ENCODE assay signal across 14 cellular contexts in the genomic region with DNA sequence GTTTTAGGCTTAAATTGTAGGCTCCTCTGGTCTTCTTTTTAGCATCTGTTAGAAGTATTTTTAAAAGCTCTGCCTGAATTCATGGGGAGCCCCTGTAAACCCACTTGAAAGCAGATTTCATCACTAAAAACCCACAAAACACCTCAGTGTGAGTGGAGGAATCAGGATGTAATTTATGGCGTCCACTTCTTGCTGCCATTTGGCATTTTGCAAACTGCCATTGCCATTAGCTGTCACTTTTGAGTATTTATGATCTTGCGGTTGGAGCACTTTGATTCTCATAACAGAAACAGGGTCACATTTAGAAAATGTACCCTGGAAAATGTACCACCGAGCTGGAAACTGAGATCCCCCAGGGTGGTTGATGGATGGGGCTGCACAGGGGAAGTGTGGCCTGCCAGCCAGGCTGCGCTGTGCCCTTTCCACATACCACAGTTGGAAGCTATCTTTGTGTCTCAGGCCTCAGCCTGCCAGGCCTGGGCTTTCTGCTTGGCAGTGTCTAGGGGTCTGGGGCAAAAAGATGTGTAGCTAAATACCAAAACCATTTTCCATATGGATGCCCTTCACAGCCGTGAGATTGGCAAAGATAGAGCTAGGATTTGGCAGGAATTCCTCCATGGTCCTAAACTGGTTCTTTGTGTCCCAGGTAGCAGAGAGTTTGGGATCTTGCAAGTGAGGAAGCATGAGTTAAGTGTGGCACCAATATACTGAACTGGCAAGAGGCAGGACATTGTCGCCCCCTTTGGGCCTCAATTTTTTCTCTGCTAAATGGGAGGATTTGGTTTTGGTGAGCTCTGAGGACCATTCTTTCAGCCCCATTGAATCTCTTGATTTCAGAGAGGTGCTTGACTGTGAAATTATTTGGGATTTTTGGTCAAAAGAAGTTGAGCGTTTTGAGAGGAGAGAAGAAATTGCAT. TPM values are rescaled to one million over a fixed set of nuclear protein-coding genes. Genes with fewer than 3 reads are reported as not detected.
DNase-seq lines count a peak whose midpoint lies in the region; ATAC-seq and TF ChIP-seq lines count a peak whose summit lies in the region.
"Had no signal": no experiment of that assay in that cellular context is flagged by ENCODE, and none has a peak within 500 bp of the region (broad histone marks: within the 10 kb centered on the region; RNA-seq: fewer than 3 reads in every experiment).

No MANE protein-coding gene starts in this region.

- CTCF ChIA-PET in activated B cell treated with CpG ODN at 0.5 μM for 24 hours (lab: Charles Lee): interaction anchor here (0.7 to 1.3 kb wide), 3 partner anchors 44 to 164 kb away, joined by 3 to 6 read pairs (median 3); partner anchors contain the start of gene GALNT10

- peak; percentile 32 to 39 for ATAC-seq in activated naive CD4-positive, alpha-beta T cell treated with anti-CD3 and anti-CD28 coated beads, Interleukin-2, amount 50 U/mL, for 72 hours
- ATAC-seq in GM23338: no peak
- no peak for ATAC-seq in activated B cell treated with CpG ODN at 0.5 μM for 24 hours (ENCODE audit: low read depth)
- ATAC-seq in stimulated activated effector memory CD8-positive, alpha-beta T cell treated with anti-CD3 and anti-CD28 coated beads, Interleukin-12 subunit alpha, Interleukin-12 subunit beta, amount 100 ng/mL, for 72 hours: peak; percentile 24
- no peak for ATAC-seq in HG02852 (IDR thresholded peaks at IDR 0.05; ENCODE audit: unreplicated experiment)
- no peak for ATAC-seq in GM19035 (IDR thresholded peaks at IDR 0.05; ENCODE audit: unreplicated experiment)

- no peak overlapping the region for H3K4me2 ChIP-seq in GM23338

- no peaks in the 10 kb centered on the region for H3K9me3 Mint-ChIP-seq in activated naive CD4-positive, alpha-beta T cell treated with anti-CD3 and anti-CD28 coated beads, Interleukin-2, amount 50 U/mL, for 72 hours
- no peaks in the 10 kb centered on the region for H3K9me3 Mint-ChIP-seq in GM23338
- H3K9me3 Mint-ChIP-seq in activated B cell treated with CpG ODN at 0.5 μM for 24 hours: no peaks in the 10 kb centered on the region
- no peaks in the 10 kb centered on the region for H3K9me3 Mint-ChIP-seq in stimulated activated effector memory CD8-positive, alpha-beta T cell treated with anti-CD3 and anti-CD28 coated beads, Interleukin-12 subunit alpha, Interleukin-12 subunit beta, amount 100 ng/mL, for 72 hours

- H3K9me2 ChIP-seq in GM23338 (ENCODE audit: insufficient read depth): no peaks in the 10 kb centered on the region; the same call in 1 of the 2 replicates

- TF ChIP-seq CTCF in GM23338 (conservative IDR thresholded peaks at IDR 0.05; ENCODE audit: low read depth in 2 of 2) (peak; percentile 33 to 60), activated B cell treated with CpG ODN at 0.5 μM for 24 hours (IDR thresholded peaks at IDR 0.05) (no peak)

- H3K36me3 Mint-ChIP-seq in activated naive CD4-positive, alpha-beta T cell treated with anti-CD3 and anti-CD28 coated beads, Interleukin-2, amount 50 U/mL, for 72 hours: peaks cover 0 to 6% of the 10 kb centered on the region in 2 donors
- H3K36me3 Mint-ChIP-seq in GM23338 (ENCODE audit: low read depth): no peaks in the 10 kb centered on the region
- no peaks in the 10 kb centered on the region for H3K36me3 Mint-ChIP-seq in activated B cell treated with CpG ODN at 0.5 μM for 24 hours (ENCODE audit: low read depth)
- no peaks in the 10 kb centered on the region for H3K36me3 Mint-ChIP-seq in stimulated activated effector memory CD8-positive, alpha-beta T cell treated with anti-CD3 and anti-CD28 coated beads, Interleukin-12 subunit alpha, Interleukin-12 subunit beta, amount 100 ng/mL, for 72 hours

- H3F3A ChIP-seq in GM23338 (replicated peaks; ENCODE audit: low read depth): no peaks in the 10 kb centered on the region

- no peak overlapping the region for H3K27ac ChIP-seq in GM23338 (ENCODE audit: low read depth)
- H3K27ac ChIP-seq: VCaP had no signal

- no peaks in the 10 kb centered on the region for H3K27me3 ChIP-seq in GM23338 (ENCODE audit: insufficient read depth)

- no peaks in the 10 kb centered on the region for H3K79me2 ChIP-seq in GM23338 (replicated peaks; ENCODE audit: insufficient read depth)

- DNase-seq in activated naive CD4-positive, alpha-beta T cell treated with anti-CD3 and anti-CD28 coated beads, Interleukin-2, amount 50 U/mL, for 72 hours (ENCODE audit: low spot score in 2 of 2): no peak
- no peak for DNase-seq in activated naive CD4-positive, alpha-beta T cell treated with anti-CD3 and anti-CD28 coated beads, Interleukin-2, amount 50 U/mL, for 16 hours
- DNase-seq in GM23338 (ENCODE audit: low spot score): peak; percentile 19
- no peak for DNase-seq in activated B cell treated with CpG ODN at 0.5 μM for 24 hours
- no peak for DNase-seq in stimulated activated effector memory CD8-positive, alpha-beta T cell treated with anti-CD3 and anti-CD28 coated beads, Interleukin-12 subunit alpha, Interleukin-12 subunit beta, amount 100 ng/mL, for 72 hours (ENCODE audit: low spot score in 2 of 2)
- no peak for DNase-seq in NCI-H82 (lab: John Stamatoyannopoulos, UW)
- DNase-seq: COR-L47, hypothalamus, NCI-H187, NCI-H446, substantia nigra had no signal

- no peak overlapping the region for H3K4me3 Mint-ChIP-seq in GM23338
- no peak overlapping the region for H3K4me3 Mint-ChIP-seq in activated B cell treated with CpG ODN at 0.5 μM for 24 hours
- no peak overlapping the region for H3K4me3 Mint-ChIP-seq in stimulated activated effector memory CD8-positive, alpha-beta T cell treated with anti-CD3 and anti-CD28 coated beads, Interleukin-12 subunit alpha, Interleukin-12 subunit beta, amount 100 ng/mL, for 72 hours

- H2AFZ ChIP-seq in GM23338: no peak overlapping the region

- POLR2A ChIA-PET in activated B cell treated with CpG ODN at 0.5 μM for 24 hours (lab: Charles Lee): interaction anchor here (1.0 to 5.6 kb wide), 2 partner anchors 46 to 198 kb away, joined by 6 to 36 read pairs; partner anchors contain the start of genes FAM114A2, GALNT10 and MFAP3

- no peak overlapping the region for H3K27ac Mint-ChIP-seq in activated naive CD4-positive, alpha-beta T cell treated with anti-CD3 and anti-CD28 coated beads, Interleukin-2, amount 50 U/mL, for 72 hours
- H3K27ac Mint-ChIP-seq in GM23338 (no peak overlapping the region), activated B cell treated with CpG ODN at 0.5 μM for 24 hours (peak overlapping the region; percentile 30)
- H3K27ac Mint-ChIP-seq in stimulated activated effector memory CD8-positive, alpha-beta T cell treated with anti-CD3 and anti-CD28 coated beads, Interleukin-12 subunit alpha, Interleukin-12 subunit beta, amount 100 ng/mL, for 72 hours: peak overlapping the region; percentile 34

- H3K27me3 Mint-ChIP-seq in GM23338 (ENCODE audit: insufficient read depth, low read depth, poor library complexity) (no peaks in the 10 kb centered on the region), activated B cell treated with CpG ODN at 0.5 μM for 24 hours (no peaks in the 10 kb centered on the region)

- H4K20me1 ChIP-seq in GM23338 (replicated peaks; ENCODE audit: insufficient read depth): no peaks in the 10 kb centered on the region

- peaks cover 8% of the 10 kb centered on the region for H3K4me1 ChIP-seq in GM23338 (ENCODE audit: insufficient read depth)

- intact Hi-C loops in activated B cell treated with CpG ODN at 0.5 μM for 24 hours (cut with micrococcal nuclease): loop anchor here (5.0 kb wide), 1 partner anchor 164 kb away; no protein-coding TSS in a partner anchor

- no peaks in the 10 kb centered on the region for H3K36me3 ChIP-seq in GM23338 (ENCODE audit: insufficient read depth)

- no peak overlapping the region for H3K4me3 ChIP-seq in GM23338

- H3K4me1 Mint-ChIP-seq in GM23338 (peaks cover 25% of the 10 kb centered on the region), activated B cell treated with CpG ODN at 0.5 μM for 24 hours (peaks cover 50% of the 10 kb centered on the region)
- H3K4me1 Mint-ChIP-seq in stimulated activated effector memory CD8-positive, alpha-beta T cell treated with anti-CD3 and anti-CD28 coated beads, Interleukin-12 subunit alpha, Interleukin-12 subunit beta, amount 100 ng/mL, for 72 hours: peaks cover 79% of the 10 kb centered on the region

TF ChIP-seq in GM23338, 12 proteins besides CTCF, POLR2A, EP300 and RAD21 (continues in another document):
- TF ChIP-seq STAT1 (IDR thresholded peaks at IDR 0.05; ENCODE audit: unreplicated experiment) (no peak), EZH2 (IDR thresholded peaks at IDR 0.05; ENCODE audit: low read depth, unreplicated experiment) (no peak)

RNA-seq across cellular contexts. Expression of gene GALNT10, which starts 46.2 kb away (rescaled TPM):
- total RNA-seq in activated naive CD4-positive, alpha-beta T cell treated with anti-CD3 and anti-CD28 coated beads, Interleukin-2, amount 50 U/mL, for 72 hours: 10 to 100 TPM; 22.9 to 66.2 TPM
- 9.4 and 12.9 TPM in 2 replicates for total RNA-seq in GM23338 (2014; rRNA removed; shearing (Covaris generic))
- 2.6 and 3.2 TPM in 2 replicates for polyA plus RNA-seq in GM23338 (2016; fragmentation: Nextera tagmentation; extraction: Ambion mirVana)
- 32.5 and 41.5 TPM in 2 replicates for total RNA-seq in activated B cell treated with CpG ODN at 0.5 μM for 24 hours

Comparison
In these comparisons a context has a peak if more than half of its experiments do, and no peak if none do; other contexts are left out.
1. ATAC-seq: peak in activated naive CD4-positive, alpha-beta T cell treated with anti-CD3 and anti-CD28 coated beads, Interleukin-2, amount 50 U/mL, for 72 hours (2 of 2) and stimulated activated effector memory CD8-positive, alpha-beta T cell treated with anti-CD3 and anti-CD28 coated beads, Interleukin-12 subunit alpha, Interleukin-12 subunit beta, amount 100 ng/mL, for 72 hours (single experiment); none in GM23338 (single experiment), activated B cell treated with CpG ODN at 0.5 μM for 24 hours (single experiment), HG02852 (single experiment) and GM19035 (single experiment).
2. H3K27ac Mint-ChIP-seq: peak in activated B cell treated with CpG ODN at 0.5 μM for 24 hours (single experiment) and stimulated activated effector memory CD8-positive, alpha-beta T cell treated with anti-CD3 and anti-CD28 coated beads, Interleukin-12 subunit alpha, Interleukin-12 subunit beta, amount 100 ng/mL, for 72 hours (single experiment); none in activated naive CD4-positive, alpha-beta T cell treated with anti-CD3 and anti-CD28 coated beads, Interleukin-2, amount 50 U/mL, for 72 hours (0 of 2) and GM23338 (single experiment).